Comparison of ENCODE assay signal across 21 cellular contexts in the genomic region with DNA sequence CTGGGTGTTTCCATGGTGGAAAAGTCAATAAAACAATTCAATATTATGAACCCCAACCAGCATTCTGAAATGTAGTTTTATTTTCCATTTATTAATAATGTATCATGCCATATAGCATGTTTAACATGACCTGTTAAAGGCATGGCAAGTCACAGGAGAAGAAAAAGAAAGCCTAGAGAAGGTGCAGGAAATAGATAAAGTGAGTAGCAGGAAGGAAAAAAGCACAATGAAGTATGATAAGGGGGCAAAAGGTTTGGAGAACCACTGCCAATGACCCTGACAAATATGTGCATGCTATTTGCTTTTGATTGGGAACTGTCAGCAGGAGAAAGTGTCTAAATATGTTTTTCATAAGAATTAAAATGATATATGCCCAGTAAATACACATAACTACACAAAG.
"Had no signal": no experiment of that assay in that cellular context is flagged by ENCODE, and none has a peak within 500 bp of the region (broad histone marks: within the 10 kb centered on the region; RNA-seq: fewer than 3 reads in every experiment).

No MANE protein-coding gene starts in this region.

- H3K4me3 ChIP-seq: breast epithelium, MG63, PC-9 had no signal

- H3K27me3 ChIP-seq: breast epithelium had no signal

- H3K36me3 ChIP-seq: breast epithelium, MG63, WERI-Rb-1 had no signal

- H3K4me1 ChIP-seq: breast epithelium had no signal

- H3K27ac Mint-ChIP-seq: activated CD4-positive, alpha-beta memory T cell treated with anti-CD3 and anti-CD28 coated beads, Interleukin-2, amount 10 ng/mL, durations not matched to agents 7 days and 5 days; activated CD4-positive, alpha-beta T cell treated with anti-CD3 and anti-CD28 coated beads for 36 hours; activated naive CD4-positive, alpha-beta T cell treated with anti-CD3 and anti-CD28 coated beads, Interleukin-2, amount 50 U/mL, for 24 hours; activated T-helper 2 cell treated with anti-CD3 and anti-CD28 coated beads, Interferon-gamma antibody, Interleukin-2, Interleukin-4, amounts not matched to agents 10 μg/mL and 5 μg/mL and 100 μg/mL, durations not matched to agents 14 hours and 24 hours and 36 hours; T-helper 1 cell treated with Interleukin-12 subunit alpha and Interleukin-12 subunit beta and Interleukin-4 antibody, amounts not matched to agents 30 μg/mL and 1 μg/mL, for 36 hours had no signal

- H3K9me3 ChIP-seq: breast epithelium, MG63 had no signal

- ATAC-seq: activated CD4-positive, alpha-beta T cell treated with anti-CD3 and anti-CD28 coated beads for 36 hours had no signal

- H3K27ac ChIP-seq: breast epithelium, PC-9, WERI-Rb-1 had no signal

- H3K4me3 Mint-ChIP-seq: activated CD4-positive, alpha-beta memory T cell treated with anti-CD3 and anti-CD28 coated beads, Interleukin-2, amount 10 ng/mL, durations not matched to agents 7 days and 5 days; activated CD4-positive, alpha-beta T cell treated with anti-CD3 and anti-CD28 coated beads for 36 hours; activated naive CD4-positive, alpha-beta T cell treated with anti-CD3 and anti-CD28 coated beads, Interleukin-2, amount 50 U/mL, for 24 hours; T-helper 1 cell treated with Interleukin-12 subunit alpha and Interleukin-12 subunit beta and Interleukin-4 antibody, amounts not matched to agents 30 μg/mL and 1 μg/mL, for 36 hours had no signal

- H3K4me1 Mint-ChIP-seq: activated CD4-positive, alpha-beta memory T cell treated with anti-CD3 and anti-CD28 coated beads, Interleukin-2, amount 10 ng/mL, durations not matched to agents 7 days and 5 days; activated CD4-positive, alpha-beta T cell treated with anti-CD3 and anti-CD28 coated beads for 36 hours; activated naive CD4-positive, alpha-beta T cell treated with anti-CD3 and anti-CD28 coated beads, Interleukin-2, amount 50 U/mL, for 24 hours had no signal

- H3K9me3 Mint-ChIP-seq: activated CD4-positive, alpha-beta memory T cell treated with anti-CD3 and anti-CD28 coated beads, Interleukin-2, amount 10 ng/mL, durations not matched to agents 7 days and 5 days; activated naive CD4-positive, alpha-beta T cell treated with anti-CD3 and anti-CD28 coated beads, Interleukin-2, amount 50 U/mL, for 24 hours; activated T-helper 2 cell treated with anti-CD3 and anti-CD28 coated beads, Interferon-gamma antibody, Interleukin-2, Interleukin-4, amounts not matched to agents 10 μg/mL and 5 μg/mL and 100 μg/mL, durations not matched to agents 14 hours and 24 hours and 36 hours; T-helper 1 cell treated with Interleukin-12 subunit alpha and Interleukin-12 subunit beta and Interleukin-4 antibody, amounts not matched to agents 30 μg/mL and 1 μg/mL, for 36 hours had no signal

- DNase-seq: activated CD4-positive, alpha-beta memory T cell treated with anti-CD3 and anti-CD28 coated beads, Interleukin-2, amount 10 ng/mL, durations not matched to agents 7 days and 5 days; activated CD4-positive, alpha-beta T cell treated with anti-CD3 and anti-CD28 coated beads for 36 hours; activated CD4-positive, alpha-beta T cell treated with anti-CD3 and anti-CD28 coated beads, Interleukin-2, amount 50 U/mL, for 1 hour; activated T-cell treated with anti-CD3 and anti-CD28 coated beads for 4 hours; activated T-cell treated with anti-CD3 and anti-CD28 coated beads, Interleukin-2, amount 50 U/mL, for 48 hours; aorta; caudate nucleus; MG63; NCI-H1105; NCI-H1436; NCI-H1694 treated with DMSO at 0.1 percent for 48 hours; NCI-H2029 treated with DMSO at 0.1 percent for 48 hours; NCI-H510A treated with DMSO at 0.1 percent for 48 hours; NCI-H69; PC-9; SHP77 treated with DMSO at 0.1 percent for 48 hours; WERI-Rb-1 had no signal

- H3K36me3 Mint-ChIP-seq: activated naive CD4-positive, alpha-beta T cell treated with anti-CD3 and anti-CD28 coated beads, Interleukin-2, amount 50 U/mL, for 24 hours had no signal
